Comparison of ENCODE assay signal across 8 cellular contexts in genomic region chr7:47819054-47819920, GRCh38.
A peak's percentile ranks its signal among the peaks of the same experiment; 100 is the strongest.
DNase-seq lines count a peak whose midpoint lies in the region; ATAC-seq, FAIRE-seq and TF ChIP-seq lines count a peak whose summit lies in the region.

No MANE protein-coding gene starts in this region.

- peak overlapping the region in 1 of 2 experiments; percentile 64 for H3K4ac ChIP-seq in mesenchymal stem cell (ENCODE audit: low read depth in 1 of 2, low read length in 2 of 2)

- no peak for TF ChIP-seq EP300 in suprapubic skin (IDR thresholded peaks at IDR 0.05)

- peak; percentile 75 for TF ChIP-seq CTCF in CD8-positive, alpha-beta T cell (IDR thresholded peaks at IDR 0.05)
- TF ChIP-seq CTCF in activated B cell treated with CpG ODN at 0.5 μM for 24 hours (IDR thresholded peaks at IDR 0.05) (peak; percentile 85), suprapubic skin (IDR thresholded peaks at IDR 0.05) (peak; percentile 84 to 93)

- ATAC-seq in CD8-positive, alpha-beta T cell, result no peak
- ATAC-seq in GM21423 (IDR thresholded peaks at IDR 0.05; ENCODE audit: unreplicated experiment) (peak; percentile 67), activated B cell treated with CpG ODN at 0.5 μM for 24 hours (ENCODE audit: low read depth) (peak; percentile 77), HG03469 (IDR thresholded peaks at IDR 0.05; ENCODE audit: unreplicated experiment) (no peak)

- H3K23ac ChIP-seq in mesenchymal stem cell (ENCODE audit: low read length in 2 of 2), result no peak overlapping the region

- H2BK120ac ChIP-seq in mesenchymal stem cell (ENCODE audit: low read depth, low read length), result peak overlapping the region; percentile 50

- H3K27ac Mint-ChIP-seq in CD8-positive, alpha-beta T cell, result no peak overlapping the region
- no peak overlapping the region for H3K27ac Mint-ChIP-seq in activated B cell treated with CpG ODN at 0.5 μM for 24 hours

- H3K36me3 ChIP-seq in CD8-positive, alpha-beta T cell (ENCODE audit: insufficient read depth, low read length), result no peaks in the 10 kb centered on the region
- H3K36me3 ChIP-seq in mesenchymal stem cell (ENCODE audit: control insufficient read depth in 1 of 2, insufficient read depth in 2 of 2, low read depth in 1 of 2, low read length in 2 of 2) (no peaks in the 10 kb centered on the region), suprapubic skin (no peaks in the 10 kb centered on the region)

- no peaks in the 10 kb centered on the region for H3K27me3 ChIP-seq in CD8-positive, alpha-beta T cell (ENCODE audit: insufficient read depth, low read length)
- H3K27me3 ChIP-seq in mesenchymal stem cell (ENCODE audit: control insufficient read depth in 1 of 2, insufficient read depth in 1 of 2, low read length in 2 of 2), result no peaks in the 10 kb centered on the region
- no peaks in the 10 kb centered on the region for H3K27me3 ChIP-seq in suprapubic skin

- peak; percentile 96 for FAIRE-seq in endometrium (lab: Jason Lieb, UNC)

- no peak overlapping the region for H3K4me3 ChIP-seq in CD8-positive, alpha-beta T cell (ENCODE audit: low read depth, low read length)
- H3K4me3 ChIP-seq in mesenchymal stem cell (ENCODE audit: insufficient read depth in 1 of 2, low read depth in 1 of 2, low read length in 2 of 2) (no peak overlapping the region), suprapubic skin (no peak overlapping the region)

- H4K8ac ChIP-seq in mesenchymal stem cell (ENCODE audit: low read length), result peak overlapping the region; percentile 66

- no peaks in the 10 kb centered on the region for H3K27me3 Mint-ChIP-seq in CD8-positive, alpha-beta T cell (ENCODE audit: low read depth)
- H3K27me3 Mint-ChIP-seq in activated B cell treated with CpG ODN at 0.5 μM for 24 hours, result no peaks in the 10 kb centered on the region

- TF ChIP-seq POLR2A in suprapubic skin (IDR thresholded peaks at IDR 0.05), result no peak

- peak overlapping the region in 1 of 2 experiments; percentile 67 for H3K18ac ChIP-seq in mesenchymal stem cell (ENCODE audit: low read depth in 1 of 2, low read length in 2 of 2)

- H3K4me1 Mint-ChIP-seq in CD8-positive, alpha-beta T cell (ENCODE audit: low read depth), result no peaks in the 10 kb centered on the region
- H3K4me1 Mint-ChIP-seq in activated B cell treated with CpG ODN at 0.5 μM for 24 hours, result peaks cover 7% of the 10 kb centered on the region

- no peaks in the 10 kb centered on the region for H3K4me1 ChIP-seq in CD8-positive, alpha-beta T cell (ENCODE audit: insufficient read depth, low read length)
- H3K4me1 ChIP-seq in mesenchymal stem cell (ENCODE audit: control insufficient read depth, insufficient read depth, low read depth, low read length) (peaks cover 7% of the 10 kb centered on the region), suprapubic skin (no peaks in the 10 kb centered on the region)

- DNase-seq in CD8-positive, alpha-beta T cell, result peak in 3 of 7 experiments; percentile 4 to 42 (median 37)
- DNase-seq in NCI-H2029 treated with DMSO at 0.1 percent for 48 hours (lab: John Stamatoyannopoulos, UW) (peak; percentile 43), activated B cell treated with CpG ODN at 0.5 μM for 24 hours (no peak), mesenchymal stem cell (peak; percentile 80), suprapubic skin (ENCODE audit: low spot score in 2 of 2) (peak in 1 of 2 donors; percentile 65)

- H3K14ac ChIP-seq in mesenchymal stem cell (ENCODE audit: low read length in 2 of 2), result no peak overlapping the region

- CTCF ChIA-PET in CD8-positive, alpha-beta T cell (lab: Charles Lee), result interaction anchor here (0.9 to 4.0 kb wide), 6 partner anchors 10 to 1934 kb away, joined by 3 to 36 read pairs (median 4); no protein-coding TSS in a partner anchor
- CTCF ChIA-PET in activated B cell treated with CpG ODN at 0.5 μM for 24 hours (lab: Charles Lee), result interaction anchor here (0.6 to 6.1 kb wide), 25 partner anchors 10 to 730 kb away, joined by 3 to 77 read pairs (median 4); partner anchors contain the start of gene TNS3

- no peak overlapping the region for H3K4me2 ChIP-seq in mesenchymal stem cell (ENCODE audit: low read length, poor library complexity, severe bottlenecking)

- H3K9me3 Mint-ChIP-seq in CD8-positive, alpha-beta T cell, result no peaks in the 10 kb centered on the region
- H3K9me3 Mint-ChIP-seq in activated B cell treated with CpG ODN at 0.5 μM for 24 hours, result no peaks in the 10 kb centered on the region

- H3K9me3 ChIP-seq in CD8-positive, alpha-beta T cell (ENCODE audit: low read length), result no peaks in the 10 kb centered on the region
- H3K9me3 ChIP-seq in mesenchymal stem cell (ENCODE audit: control insufficient read depth, low read length), result no peaks in the 10 kb centered on the region
- no peaks in the 10 kb centered on the region for H3K9me3 ChIP-seq in suprapubic skin

- H3K79me1 ChIP-seq in mesenchymal stem cell (replicated peaks; ENCODE audit: low read length, poor library complexity, severe bottlenecking), result no peaks in the 10 kb centered on the region

- H3K36me3 Mint-ChIP-seq in CD8-positive, alpha-beta T cell, result no peaks in the 10 kb centered on the region
- no peaks in the 10 kb centered on the region for H3K36me3 Mint-ChIP-seq in activated B cell treated with CpG ODN at 0.5 μM for 24 hours (ENCODE audit: low read depth)

- H3K27ac ChIP-seq in CD8-positive, alpha-beta T cell (ENCODE audit: low read depth, low read length), result no peak overlapping the region
- no peak overlapping the region for H3K27ac ChIP-seq in mesenchymal stem cell (ENCODE audit: low read length, poor library complexity, severe bottlenecking)
- no peak overlapping the region for H3K27ac ChIP-seq in suprapubic skin

- peak overlapping the region; percentile 33 to 69 for H2BK12ac ChIP-seq in mesenchymal stem cell (ENCODE audit: low read length in 2 of 2)

- no peak overlapping the region for H2BK15ac ChIP-seq in mesenchymal stem cell (ENCODE audit: low read depth, poor library complexity, severe bottlenecking)

- peak overlapping the region; percentile 66 for H2AK5ac ChIP-seq in mesenchymal stem cell (ENCODE audit: low read length, severe bottlenecking)

- H2AFZ ChIP-seq in mesenchymal stem cell (ENCODE audit: low read depth, low read length), result no peak overlapping the region

- intact Hi-C loops in CD8-positive, alpha-beta T cell (cut with DNase I, micrococcal nuclease), result loop anchor here in 1 of 2 experiments (1.0 kb wide), 2 partner anchors 553 to 1902 kb away; no protein-coding TSS in a partner anchor
- intact Hi-C loops in activated B cell treated with CpG ODN at 0.5 μM for 24 hours (cut with micrococcal nuclease), result loop anchor here (1.0 to 2.0 kb wide), 5 partner anchors 150 to 553 kb away; no protein-coding TSS in a partner anchor

- POLR2A ChIA-PET in CD8-positive, alpha-beta T cell (lab: Charles Lee), result no interaction called here
- POLR2A ChIA-PET in activated B cell treated with CpG ODN at 0.5 μM for 24 hours (lab: Charles Lee), result interaction anchor here (0.6 to 1.2 kb wide), 4 partner anchors 344 to 553 kb away, joined by 3 to 5 read pairs (median 4); no protein-coding TSS in a partner anchor

- no CpG with 5 or more reads among the region's 6 CpGs for WGBS in mesenchymal stem cell
- WGBS in suprapubic skin, result 58% methylated on average over 6 of the region's 6 CpGs

- no peak overlapping the region for H3K9ac ChIP-seq in mesenchymal stem cell (ENCODE audit: low read length)

- H4K91ac ChIP-seq in mesenchymal stem cell (ENCODE audit: low read length), result peak overlapping the region; percentile 59

- no peak overlapping the region for H3K4me3 Mint-ChIP-seq in CD8-positive, alpha-beta T cell
- no peak overlapping the region for H3K4me3 Mint-ChIP-seq in activated B cell treated with CpG ODN at 0.5 μM for 24 hours

- H2BK5ac ChIP-seq in mesenchymal stem cell (ENCODE audit: low read depth, low read length, poor library complexity, severe bottlenecking), result no peak overlapping the region

Comparison
In these comparisons a context has a peak if more than half of its experiments do, and no peak if none do; other contexts are left out.
1. ATAC-seq: peak in GM21423 (single experiment) and activated B cell treated with CpG ODN at 0.5 μM for 24 hours (single experiment); none in CD8-positive, alpha-beta T cell (single experiment) and HG03469 (single experiment).
2. Peak in every context shown above with its lines, with median percentiles within 50 percentile points of each other: CTCF ChIP-seq.